Comparison of ENCODE assay signal across 19 cellular contexts in genomic region chr9:105073147-105073546, GRCh38.
A peak's percentile ranks its signal among the peaks of the same experiment; 100 is the strongest.
DNase-seq lines count a peak whose midpoint lies in the region; TF ChIP-seq lines count a peak whose summit lies in the region.
"Had no signal": no experiment of that assay in that cellular context is flagged by ENCODE, and none has a peak within 500 bp of the region (broad histone marks: within the 10 kb centered on the region; RNA-seq: fewer than 3 reads in every experiment).

No MANE protein-coding gene starts in this region.

- no peaks in the 10 kb centered on the region for H3K9me3 ChIP-seq in Loucy (ENCODE audit: insufficient read depth, low read depth, low read length)
- no peaks in the 10 kb centered on the region for H3K9me3 ChIP-seq in osteoblast (ENCODE audit: low read depth, low read length)

- POLR2A ChIA-PET in HEK293T (lab: Yijun Ruan, JAX) = no interaction called here

- no peak overlapping the region for H3K27ac ChIP-seq in osteoblast (ENCODE audit: low read depth, low read length)
- H3K27ac ChIP-seq: KMS-11, SK-N-MC had no signal

- H3K9me2 ChIP-seq in Loucy (replicated peaks; ENCODE audit: low read depth, low read length) = no peaks in the 10 kb centered on the region

- H3K36me3 ChIP-seq in Loucy (ENCODE audit: insufficient read depth, low read length) (no peaks in the 10 kb centered on the region), osteoblast (ENCODE audit: insufficient read depth, low read length) (no peaks in the 10 kb centered on the region)

- H3K4me2 ChIP-seq in Loucy (ENCODE audit: low read depth, low read length, poor library complexity, severe bottlenecking) (no peak overlapping the region), osteoblast (ENCODE audit: insufficient read depth, low read length) (no peak overlapping the region)
- H3K4me2 ChIP-seq: GM23338, KMS-11 had no signal

- CTCF ChIA-PET in HEK293T (lab: Yijun Ruan, JAX) = no interaction called here

- H2AFZ ChIP-seq in Loucy (ENCODE audit: low read length) (0 out of 2 replicates have a peak overlapping the region, but pooled peaks have one; percentile 20), osteoblast (ENCODE audit: low read length) (peak overlapping the region; percentile 40)
- H2AFZ ChIP-seq: GM23338 had no signal

- H4K20me1 ChIP-seq in Loucy (ENCODE audit: insufficient read depth, low read length, poor library complexity, severe bottlenecking) = no peaks in the 10 kb centered on the region
- H4K20me1 ChIP-seq in osteoblast (ENCODE audit: insufficient read depth, low read length) = no peaks in the 10 kb centered on the region

- H3K4me1 ChIP-seq in Loucy (ENCODE audit: insufficient read depth, low read length, poor library complexity, severe bottlenecking) (peaks cover 3% of the 10 kb centered on the region), osteoblast (ENCODE audit: insufficient read depth, low read length) (peaks cover 31% of the 10 kb centered on the region)

- H3F3A ChIP-seq in Loucy (ENCODE audit: low read depth) = no peaks in the 10 kb centered on the region

- H3K4me3 ChIP-seq in Loucy (ENCODE audit: low read length, poor library complexity, severe bottlenecking) = no peak overlapping the region
- no peak overlapping the region for H3K4me3 ChIP-seq in osteoblast (ENCODE audit: insufficient read depth, low read length)
- H3K4me3 ChIP-seq: GM23338, SK-N-MC had no signal

- TF ChIP-seq CTCF in Loucy (conservative IDR thresholded peaks at IDR 0.05; ENCODE audit: low read length) (no peak), osteoblast (IDR thresholded peaks at IDR 0.05; ENCODE audit: extremely low read depth, low read depth, low read length) (no peak)

- H3K27me3 ChIP-seq in Loucy (ENCODE audit: insufficient read depth, low read length, poor library complexity, severe bottlenecking) (no peaks in the 10 kb centered on the region), osteoblast (ENCODE audit: insufficient read depth, low read length) (no peaks in the 10 kb centered on the region)

- H3K9ac ChIP-seq in Loucy (ENCODE audit: low read depth, low read length, poor library complexity, severe bottlenecking) = no peak overlapping the region
- H3K9ac ChIP-seq: KMS-11 had no signal

- H3K79me2 ChIP-seq in Loucy (ENCODE audit: insufficient read depth, low read length) = no peaks in the 10 kb centered on the region
- H3K79me2 ChIP-seq in osteoblast (ENCODE audit: insufficient read depth, low read length) = no peaks in the 10 kb centered on the region

- DNase-seq in EH (ENCODE audit: low read depth) = peak; percentile 29
- DNase-seq in fibroblast of gingiva (ENCODE audit: low read depth) = peak; percentile 23
- DNase-seq in osteoblast (ENCODE audit: insufficient read length, low spot score, missing footprints) = peak; percentile 38
- DNase-seq in effector CD8-positive, alpha-beta T cell (lab: John Stamatoyannopoulos, UW) = no peak
- DNase-seq in GM19240 (ENCODE audit: insufficient read length, low spot score) = no peak
- no peak for DNase-seq in HEK293T (ENCODE audit: extremely low spot score)
- DNase-seq in SHP77 (lab: John Stamatoyannopoulos, UW) = no peak
- DNase-seq: C1 segment of cervical spinal cord; CD8-positive, alpha-beta memory T cell; DMS53; NCI-H1092; NCI-H1436 treated with DMSO at 0.1 percent for 48 hours; NCI-H2029; NCI-H526; T-cell had no signal

TF ChIP-seq in HEK293T, 16 proteins besides CTCF, POLR2A, EP300 and RAD21:
- TF ChIP-seq LEF1 (IDR thresholded peaks at IDR 0.05; ENCODE audit: borderline replicate concordance) (no peak), CTBP1 (IDR thresholded peaks at IDR 0.05; ENCODE audit: borderline replicate concordance) (no peak), SUZ12 (IDR thresholded peaks at IDR 0.05) (no peak), NFRKB (IDR thresholded peaks at IDR 0.05) (no peak), L3MBTL2 (conservative IDR thresholded peaks at IDR 0.05) (no peak), TARDBP (IDR thresholded peaks at IDR 0.05) (no peak), BHLHE40 (IDR thresholded peaks at IDR 0.05; ENCODE audit: borderline replicate concordance) (no peak), FOXM1 (IDR thresholded peaks at IDR 0.05; ENCODE audit: borderline replicate concordance) (no peak), PKNOX1 (IDR thresholded peaks at IDR 0.05) (no peak), ZNF384 (IDR thresholded peaks at IDR 0.05) (no peak), FOXA1 (IDR thresholded peaks at IDR 0.05) (no peak), ELF4 (IDR thresholded peaks at IDR 0.05) (no peak), FOXK2 (IDR thresholded peaks at IDR 0.05) (no peak), SP1 (IDR thresholded peaks at IDR 0.05) (no peak), ARNT (IDR thresholded peaks at IDR 0.05) (no peak), HDGF (IDR thresholded peaks at IDR 0.05; ENCODE audit: borderline replicate concordance) (no peak)

Comparison
In these comparisons a context has a peak if more than half of its experiments do, and no peak if none do; other contexts are left out.
1. DNase-seq: peak in EH (single experiment), fibroblast of gingiva (single experiment) and osteoblast (single experiment); none in effector CD8-positive, alpha-beta T cell (single experiment), GM19240 (single experiment), HEK293T (single experiment) and SHP77 (0 of 2).